Comparison of ENCODE assay signal across 8 cellular contexts in the genomic region with DNA sequence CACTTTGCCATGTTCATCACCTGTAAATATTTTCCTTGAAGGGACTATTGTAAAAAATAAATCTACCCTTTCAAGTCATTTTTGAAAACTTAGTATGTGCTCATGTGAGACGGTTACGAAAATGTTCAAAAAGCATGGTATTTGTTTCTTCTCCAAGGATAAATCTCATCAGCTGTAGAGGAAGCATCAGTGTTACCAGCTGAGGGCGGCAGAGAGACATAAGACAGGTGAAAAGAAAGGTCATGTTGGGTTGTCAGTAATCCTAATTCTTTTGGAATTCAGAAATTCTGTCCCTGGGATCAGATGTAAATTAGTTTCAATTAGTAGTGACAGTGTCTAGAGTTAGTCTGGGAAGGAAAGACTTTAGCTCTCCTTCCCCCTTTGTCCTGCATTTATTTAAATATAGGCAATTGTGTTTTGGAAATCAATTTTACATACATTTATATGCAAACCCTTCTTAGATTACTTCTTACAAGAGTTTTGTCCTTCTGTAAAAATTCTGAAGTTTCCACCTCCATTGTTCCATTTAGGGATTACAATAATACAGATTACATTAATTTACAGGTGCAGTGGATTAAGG.
A peak's percentile ranks its signal among the peaks of the same experiment; 100 is the strongest.
DNase-seq lines count a peak whose midpoint lies in the region; ATAC-seq and TF ChIP-seq lines count a peak whose summit lies in the region.

No MANE protein-coding gene starts in this region.

- no peaks in the 10 kb centered on the region for H3K27me3 ChIP-seq in body of pancreas
- H3K27me3 ChIP-seq in mesendoderm (ENCODE audit: insufficient read depth, low read length, poor library complexity) = no peaks in the 10 kb centered on the region

- no peak overlapping the region for H3K23ac ChIP-seq in mesendoderm (ENCODE audit: low read length)

- no peaks in the 10 kb centered on the region for H3K36me3 ChIP-seq in body of pancreas (replicated peaks in 1 of 2; ENCODE audit: insufficient read depth in 1 of 2, low read depth in 2 of 2)
- H3K36me3 ChIP-seq in mesendoderm (ENCODE audit: control insufficient read depth, insufficient read depth, low read length) = no peaks in the 10 kb centered on the region

- H3K27ac ChIP-seq in body of pancreas (no peak overlapping the region), mesendoderm (ENCODE audit: low read depth, low read length) (no peak overlapping the region)

- H3K4me2 ChIP-seq in mesendoderm (ENCODE audit: low read length) = no peak overlapping the region

- ATAC-seq in body of pancreas (no peak), HG02798 (IDR thresholded peaks at IDR 0.05; ENCODE audit: poor library complexity, unreplicated experiment) (no peak), HG02610 (IDR thresholded peaks at IDR 0.05; ENCODE audit: unreplicated experiment) (no peak)

- no peaks in the 10 kb centered on the region for H3K79me1 ChIP-seq in mesendoderm (ENCODE audit: low read length)

- H3K4ac ChIP-seq in mesendoderm (ENCODE audit: low read depth, low read length) = no peak overlapping the region

- H3K4me1 ChIP-seq in body of pancreas (no peaks in the 10 kb centered on the region), mesendoderm (ENCODE audit: control insufficient read depth, low read depth, low read length) (no peaks in the 10 kb centered on the region)

- no peak overlapping the region for H3K9ac ChIP-seq in mesendoderm (ENCODE audit: low read length)

- no peak overlapping the region for H3K56ac ChIP-seq in mesendoderm (ENCODE audit: low read length)

- intact Hi-C loops in body of pancreas (cut with DNase I) = no loop called here

- no peak overlapping the region for H2AK5ac ChIP-seq in mesendoderm (ENCODE audit: low read length)

- no peak overlapping the region for H3K18ac ChIP-seq in mesendoderm (ENCODE audit: low read length)

- H3K9me3 ChIP-seq in body of pancreas = no peaks in the 10 kb centered on the region

- TF ChIP-seq POLR2A in body of pancreas (IDR thresholded peaks at IDR 0.05) = no peak

- H2BK120ac ChIP-seq in mesendoderm (ENCODE audit: low read depth, low read length) = no peak overlapping the region

- H3K4me3 ChIP-seq in body of pancreas = no peak overlapping the region
- H3K4me3 ChIP-seq in mesendoderm (ENCODE audit: low read length) = no peak overlapping the region

- peak; percentile 54 for TF ChIP-seq CTCF in GM13977 (IDR thresholded peaks at IDR 0.05; ENCODE audit: extremely low read depth, insufficient read depth, missing control alignments)
- peak in 6 of 7 experiments; percentile 24 to 48 (median 39) for TF ChIP-seq CTCF in body of pancreas (IDR thresholded peaks at IDR 0.05)

- no peaks in the 10 kb centered on the region for H3K79me2 ChIP-seq in mesendoderm (ENCODE audit: control insufficient read depth, insufficient read depth, low read length)

- in situ Hi-C loops in GM13977 (cut with MboI; ENCODE audit: low pct_unique_long_range_greater_than_20kb, low sequenced_read_pairs, unreplicated experiment) = no loop called here

- 13 to 15% methylated on average over 3 of the region's 3 CpGs for WGBS in body of pancreas, 2 donors
- WGBS in mesendoderm (ENCODE audit: extremely low coverage, insufficient coverage, low lambda C conversion rate) = no CpG with 5 or more reads among the region's 3 CpGs

- H2BK15ac ChIP-seq in mesendoderm (replicated peaks; ENCODE audit: low read depth) = no peak overlapping the region

- H4K5ac ChIP-seq in mesendoderm (ENCODE audit: low read length) = no peak overlapping the region

- no peak overlapping the region for H4K8ac ChIP-seq in mesendoderm (ENCODE audit: low read depth, low read length)

- DNase-seq in GM13977 (ENCODE audit: low spot score) (no peak), NCI-H2029 (lab: John Stamatoyannopoulos, UW) (peak; percentile 55), body of pancreas (peak; percentile 22 to 57 (median 36)), mesendoderm (peak; percentile 71)
- DNase-seq in activated naive CD4-positive, alpha-beta T cell treated with anti-CD3 and anti-CD28 coated beads, Interleukin-2, amount 50 U/mL, for 16 hours = no peak
- no peak for DNase-seq in activated CD4-positive, alpha-beta T cell treated with anti-CD3 and anti-CD28 coated beads, Interleukin-2, amount 50 U/mL, for 48 hours

- no peak overlapping the region for H2BK5ac ChIP-seq in mesendoderm (ENCODE audit: low read length)

Comparison
In these comparisons a context has a peak if more than half of its experiments do, and no peak if none do; other contexts are left out.
1. DNase-seq: peak in NCI-H2029 (single experiment), body of pancreas (4 of 4) and mesendoderm (single experiment); none in GM13977 (single experiment), activated naive CD4-positive, alpha-beta T cell treated with anti-CD3 and anti-CD28 coated beads, Interleukin-2, amount 50 U/mL, for 16 hours (single experiment) and activated CD4-positive, alpha-beta T cell treated with anti-CD3 and anti-CD28 coated beads, Interleukin-2, amount 50 U/mL, for 48 hours (0 of 2).